Comparison of ENCODE assay signal across 12 cellular contexts in the genomic region with DNA sequence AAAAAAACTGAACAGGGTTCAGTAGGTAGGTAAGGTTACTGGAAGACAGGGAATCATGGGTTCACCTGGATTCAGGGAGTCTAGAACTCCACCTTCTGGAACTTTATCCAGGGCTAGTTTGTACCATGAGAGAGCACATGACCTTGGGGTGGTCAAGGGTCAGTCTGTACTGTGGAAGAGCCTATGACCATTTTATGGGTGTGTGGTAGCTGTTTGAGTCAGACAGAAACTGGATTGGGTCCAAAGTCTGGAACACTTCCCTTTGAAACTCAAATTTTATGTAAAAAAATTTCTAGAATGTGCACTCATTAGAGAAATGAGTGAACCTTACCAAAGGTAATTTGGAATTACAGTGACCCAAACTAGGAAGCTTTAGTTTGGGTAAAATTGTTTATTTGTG.
DNase-seq lines count a peak whose midpoint lies in the region; ATAC-seq and TF ChIP-seq lines count a peak whose summit lies in the region.
"Had no signal": no experiment of that assay in that cellular context is flagged by ENCODE, and none has a peak within 500 bp of the region (broad histone marks: within the 10 kb centered on the region; RNA-seq: fewer than 3 reads in every experiment).

No MANE protein-coding gene starts in this region.

- ATAC-seq in GM19468 (IDR thresholded peaks at IDR 0.05; ENCODE audit: extremely low read depth, unreplicated experiment) (peak; percentile 79), GM23338 (no peak)
- ATAC-seq: heart right ventricle had no signal

- H3K4me2 ChIP-seq in GM23338 = no peak overlapping the region
- H3K4me2 ChIP-seq: SK-N-SH had no signal

- TF ChIP-seq CTCF in fibroblast of mammary gland (conservative IDR thresholded peaks at IDR 0.05; ENCODE audit: control insufficient read depth, insufficient read depth, low read depth, low read length) = no peak
- no peak for TF ChIP-seq CTCF in GM23338 (conservative IDR thresholded peaks at IDR 0.05; ENCODE audit: low read depth in 2 of 2)

- no peaks in the 10 kb centered on the region for H3K36me3 ChIP-seq in GM23338 (ENCODE audit: insufficient read depth)
- H3K36me3 ChIP-seq: heart right ventricle had no signal

- H3K27me3 Mint-ChIP-seq in activated T-helper 2 cell treated with anti-CD3 and anti-CD28 coated beads, Interferon-gamma antibody, Interleukin-2, Interleukin-4, amounts not matched to agents 10 μg/mL and 5 μg/mL and 100 μg/mL, durations not matched to agents 14 hours and 24 hours and 36 hours (ENCODE audit: low read depth) = no peaks in the 10 kb centered on the region
- no peaks in the 10 kb centered on the region for H3K27me3 Mint-ChIP-seq in GM23338 (ENCODE audit: insufficient read depth, low read depth, poor library complexity)

- peaks cover 6% of the 10 kb centered on the region; the same call in 1 of the 2 replicates for H3K4me1 ChIP-seq in GM23338 (ENCODE audit: insufficient read depth)
- H3K4me1 ChIP-seq: heart right ventricle had no signal

- H3F3A ChIP-seq in GM23338 (replicated peaks; ENCODE audit: low read depth) = no peaks in the 10 kb centered on the region

- intact Hi-C loops in activated T-helper 2 cell treated with anti-CD3 and anti-CD28 coated beads, Interferon-gamma antibody, Interleukin-2, Interleukin-4, amounts not matched to agents 10 μg/mL and 5 μg/mL and 100 μg/mL, durations not matched to agents 14 hours and 24 hours and 36 hours (cut with micrococcal nuclease) = no loop called here

- no peaks in the 10 kb centered on the region for H3K4me1 Mint-ChIP-seq in activated T-helper 2 cell treated with anti-CD3 and anti-CD28 coated beads, Interferon-gamma antibody, Interleukin-2, Interleukin-4, amounts not matched to agents 10 μg/mL and 5 μg/mL and 100 μg/mL, durations not matched to agents 14 hours and 24 hours and 36 hours (ENCODE audit: low read depth)
- peaks cover 17% of the 10 kb centered on the region; the same call in 2 of the 3 replicates for H3K4me1 Mint-ChIP-seq in GM23338

- H3K36me3 Mint-ChIP-seq in activated T-helper 2 cell treated with anti-CD3 and anti-CD28 coated beads, Interferon-gamma antibody, Interleukin-2, Interleukin-4, amounts not matched to agents 10 μg/mL and 5 μg/mL and 100 μg/mL, durations not matched to agents 14 hours and 24 hours and 36 hours (ENCODE audit: low read depth) = no peaks in the 10 kb centered on the region
- no peaks in the 10 kb centered on the region for H3K36me3 Mint-ChIP-seq in GM23338 (ENCODE audit: low read depth)

- H2AFZ ChIP-seq in GM23338 = no peak overlapping the region

- H3K4me3 ChIP-seq in fibroblast of mammary gland (ENCODE audit: control insufficient read depth, low read depth, low read length) = no peak overlapping the region
- no peak overlapping the region for H3K4me3 ChIP-seq in GM23338
- H3K4me3 ChIP-seq: heart right ventricle had no signal

- H3K27ac ChIP-seq in GM23338 (ENCODE audit: low read depth) = no peak overlapping the region
- H3K27ac ChIP-seq: heart right ventricle had no signal

- no peak overlapping the region for H3K27ac Mint-ChIP-seq in activated T-helper 2 cell treated with anti-CD3 and anti-CD28 coated beads, Interferon-gamma antibody, Interleukin-2, Interleukin-4, amounts not matched to agents 10 μg/mL and 5 μg/mL and 100 μg/mL, durations not matched to agents 14 hours and 24 hours and 36 hours
- no peak overlapping the region for H3K27ac Mint-ChIP-seq in GM23338

- no peaks in the 10 kb centered on the region for H3K79me2 ChIP-seq in GM23338 (replicated peaks; ENCODE audit: insufficient read depth)

- H4K20me1 ChIP-seq in GM23338 (replicated peaks; ENCODE audit: insufficient read depth) = no peaks in the 10 kb centered on the region

- no peaks in the 10 kb centered on the region for H3K9me2 ChIP-seq in GM23338 (ENCODE audit: insufficient read depth)
- H3K9me2 ChIP-seq: SK-N-SH had no signal

- no peak overlapping the region for H3K4me3 Mint-ChIP-seq in activated T-helper 2 cell treated with anti-CD3 and anti-CD28 coated beads, Interferon-gamma antibody, Interleukin-2, Interleukin-4, amounts not matched to agents 10 μg/mL and 5 μg/mL and 100 μg/mL, durations not matched to agents 14 hours and 24 hours and 36 hours (ENCODE audit: low read depth)
- no peak overlapping the region for H3K4me3 Mint-ChIP-seq in GM23338

- peak; percentile 16 for DNase-seq in CD1c-positive myeloid dendritic cell (ENCODE audit: extremely low spot score)
- peak; percentile 57 for DNase-seq in HT1080 (ENCODE audit: low read depth)
- DNase-seq in fibroblast of mammary gland (ENCODE audit: low read depth) = peak; percentile 65
- DNase-seq in stimulated activated CD4-positive, alpha-beta T cell treated with anti-CD3 and anti-CD28 coated beads, Interleukin-2, amount 100 ng/mL, for 48 hours = no peak
- DNase-seq in activated T-helper 2 cell treated with anti-CD3 and anti-CD28 coated beads, Interferon-gamma antibody, Interleukin-2, Interleukin-4, amounts not matched to agents 10 μg/mL and 5 μg/mL and 100 μg/mL, durations not matched to agents 14 hours and 24 hours and 36 hours (ENCODE audit: low spot score) = no peak
- DNase-seq in SW 1271 (lab: John Stamatoyannopoulos, UW) = no peak
- no peak for DNase-seq in GM23338 (ENCODE audit: low spot score)
- DNase-seq: central memory CD4-positive, alpha-beta T cell; heart right ventricle; NCI-H187; SK-N-SH had no signal

- no peaks in the 10 kb centered on the region for H3K27me3 ChIP-seq in GM23338 (ENCODE audit: insufficient read depth)
- H3K27me3 ChIP-seq: heart right ventricle had no signal

- no peaks in the 10 kb centered on the region for H3K9me3 Mint-ChIP-seq in activated T-helper 2 cell treated with anti-CD3 and anti-CD28 coated beads, Interferon-gamma antibody, Interleukin-2, Interleukin-4, amounts not matched to agents 10 μg/mL and 5 μg/mL and 100 μg/mL, durations not matched to agents 14 hours and 24 hours and 36 hours
- no peaks in the 10 kb centered on the region for H3K9me3 Mint-ChIP-seq in GM23338

TF ChIP-seq in GM23338, 12 proteins besides CTCF, POLR2A, EP300 and RAD21 (continues in another document):
- TF ChIP-seq EZH2 (IDR thresholded peaks at IDR 0.05; ENCODE audit: low read depth, unreplicated experiment) = no peak
- no peak for TF ChIP-seq POLR2AphosphoS5 (IDR thresholded peaks at IDR 0.05; ENCODE audit: low read depth)
- TF ChIP-seq, protein P1, sequence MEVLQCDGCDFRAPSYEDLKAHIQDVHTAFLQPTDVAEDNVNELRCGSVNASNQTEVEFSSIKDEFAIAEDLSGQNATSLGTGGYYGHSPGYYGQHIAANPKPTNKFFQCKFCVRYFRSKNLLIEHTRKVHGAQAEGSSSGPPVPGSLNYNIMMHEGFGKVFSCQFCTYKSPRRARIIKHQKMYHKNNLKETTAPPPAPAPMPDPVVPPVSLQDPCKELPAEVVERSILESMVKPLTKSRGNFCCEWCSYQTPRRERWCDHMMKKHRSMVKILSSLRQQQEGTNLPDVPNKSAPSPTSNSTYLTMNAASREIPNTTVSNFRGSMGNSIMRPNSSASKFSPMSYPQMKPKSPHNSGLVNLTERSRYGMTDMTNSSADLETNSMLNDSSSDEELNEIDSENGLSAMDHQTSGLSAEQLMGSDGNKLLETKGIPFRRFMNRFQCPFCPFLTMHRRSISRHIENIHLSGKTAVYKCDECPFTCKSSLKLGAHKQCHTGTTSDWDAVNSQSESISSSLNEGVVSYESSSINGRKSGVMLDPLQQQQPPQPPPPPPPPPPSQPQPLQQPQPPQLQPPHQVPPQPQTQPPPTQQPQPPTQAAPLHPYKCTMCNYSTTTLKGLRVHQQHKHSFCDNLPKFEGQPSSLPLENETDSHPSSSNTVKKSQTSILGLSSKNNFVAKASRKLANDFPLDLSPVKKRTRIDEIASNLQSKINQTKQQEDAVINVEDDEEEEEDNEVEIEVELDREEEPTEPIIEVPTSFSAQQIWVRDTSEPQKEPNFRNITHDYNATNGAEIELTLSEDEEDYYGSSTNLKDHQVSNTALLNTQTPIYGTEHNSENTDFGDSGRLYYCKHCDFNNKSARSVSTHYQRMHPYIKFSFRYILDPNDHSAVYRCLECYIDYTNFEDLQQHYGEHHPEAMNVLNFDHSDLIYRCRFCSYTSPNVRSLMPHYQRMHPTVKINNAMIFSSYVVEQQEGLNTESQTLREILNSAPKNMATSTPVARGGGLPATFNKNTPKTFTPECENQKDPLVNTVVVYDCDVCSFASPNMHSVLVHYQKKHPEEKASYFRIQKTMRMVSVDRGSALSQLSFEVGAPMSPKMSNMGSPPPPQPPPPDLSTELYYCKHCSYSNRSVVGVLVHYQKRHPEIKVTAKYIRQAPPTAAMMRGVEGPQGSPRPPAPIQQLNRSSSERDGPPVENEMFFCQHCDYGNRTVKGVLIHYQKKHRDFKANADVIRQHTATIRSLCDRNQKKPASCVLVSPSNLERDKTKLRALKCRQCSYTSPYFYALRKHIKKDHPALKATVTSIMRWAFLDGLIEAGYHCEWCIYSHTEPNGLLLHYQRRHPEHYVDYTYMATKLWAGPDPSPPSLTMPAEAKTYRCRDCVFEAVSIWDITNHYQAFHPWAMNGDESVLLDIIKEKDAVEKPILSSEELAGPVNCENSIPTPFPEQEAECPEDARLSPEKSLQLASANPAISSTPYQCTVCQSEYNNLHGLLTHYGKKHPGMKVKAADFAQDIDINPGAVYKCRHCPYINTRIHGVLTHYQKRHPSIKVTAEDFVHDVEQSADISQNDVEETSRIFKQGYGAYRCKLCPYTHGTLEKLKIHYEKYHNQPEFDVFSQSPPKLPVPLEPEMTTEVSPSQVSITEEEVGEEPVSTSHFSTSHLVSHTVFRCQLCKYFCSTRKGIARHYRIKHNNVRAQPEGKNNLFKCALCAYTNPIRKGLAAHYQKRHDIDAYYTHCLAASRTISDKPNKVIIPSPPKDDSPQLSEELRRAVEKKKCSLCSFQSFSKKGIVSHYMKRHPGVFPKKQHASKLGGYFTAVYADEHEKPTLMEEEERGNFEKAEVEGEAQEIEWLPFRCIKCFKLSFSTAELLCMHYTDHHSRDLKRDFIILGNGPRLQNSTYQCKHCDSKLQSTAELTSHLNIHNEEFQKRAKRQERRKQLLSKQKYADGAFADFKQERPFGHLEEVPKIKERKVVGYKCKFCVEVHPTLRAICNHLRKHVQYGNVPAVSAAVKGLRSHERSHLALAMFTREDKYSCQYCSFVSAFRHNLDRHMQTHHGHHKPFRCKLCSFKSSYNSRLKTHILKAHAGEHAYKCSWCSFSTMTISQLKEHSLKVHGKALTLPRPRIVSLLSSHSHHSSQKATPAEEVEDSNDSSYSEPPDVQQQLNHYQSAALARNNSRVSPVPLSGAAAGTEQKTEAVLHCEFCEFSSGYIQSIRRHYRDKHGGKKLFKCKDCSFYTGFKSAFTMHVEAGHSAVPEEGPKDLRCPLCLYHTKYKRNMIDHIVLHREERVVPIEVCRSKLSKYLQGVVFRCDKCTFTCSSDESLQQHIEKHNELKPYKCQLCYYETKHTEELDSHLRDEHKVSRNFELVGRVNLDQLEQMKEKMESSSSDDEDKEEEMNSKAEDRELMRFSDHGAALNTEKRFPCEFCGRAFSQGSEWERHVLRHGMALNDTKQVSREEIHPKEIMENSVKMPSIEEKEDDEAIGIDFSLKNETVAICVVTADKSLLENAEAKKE (CRISPR knock-in tag; IDR thresholded peaks at IDR 0.05) = no peak

Comparison
In these comparisons a context has a peak if more than half of its experiments do, and no peak if none do; other contexts are left out.
1. DNase-seq: peak in CD1c-positive myeloid dendritic cell (single experiment), HT1080 (single experiment) and fibroblast of mammary gland (single experiment); none in stimulated activated CD4-positive, alpha-beta T cell treated with anti-CD3 and anti-CD28 coated beads, Interleukin-2, amount 100 ng/mL, for 48 hours (0 of 2), activated T-helper 2 cell treated with anti-CD3 and anti-CD28 coated beads, Interferon-gamma antibody, Interleukin-2, Interleukin-4, amounts not matched to agents 10 μg/mL and 5 μg/mL and 100 μg/mL, durations not matched to agents 14 hours and 24 hours and 36 hours (single experiment), SW 1271 (0 of 2) and GM23338 (single experiment).